8 cellular contexts compared by ENCODE assay signal in genomic region chr16:75026227-75026891, GRCh38. TPM values are rescaled to one million over a fixed set of nuclear protein-coding genes. Genes with fewer than 3 reads are reported as not detected.
A peak's percentile ranks its signal among the peaks of the same experiment; 100 is the strongest.
DNase-seq lines count a peak whose midpoint lies in the region; ATAC-seq, FAIRE-seq and TF ChIP-seq lines count a peak whose summit lies in the region.
"Not testable (repeated sequence)": the region's sequence is repeated elsewhere in the genome, so short reads cannot be mapped to it uniquely, and the experiment has no call there.

No MANE protein-coding gene starts in this region.

- H3K27ac ChIP-seq in astrocyte (ENCODE audit: low read depth, low read length) (peak overlapping the region; percentile 45), endothelial cell of umbilical vein (ENCODE audit: insufficient read depth, low read depth, low read length) (peak overlapping the region; percentile 68), heart left ventricle (peak overlapping the region in 11 of 12 donors; percentile 24 to 80 (median 59)), lung (ENCODE audit: low read depth in 1 of 2, low read length in 1 of 2) (peak overlapping the region; percentile 14 to 29), urinary bladder (ENCODE audit: low read depth) (peak overlapping the region; percentile 71)

- H3K27ac Mint-ChIP-seq in astrocyte (ENCODE audit: unreplicated experiment), result not testable (repeated sequence)

- intact Hi-C loops in endothelial cell of umbilical vein (cut with micrococcal nuclease), result loop anchor here (2.0 kb wide), 1 partner anchor 14 kb away; no protein-coding TSS in a partner anchor
- intact Hi-C loops in heart left ventricle (cut with DNase I); sciatic nerve (cut with DNase I): not testable (repeated sequence)

- not testable (repeated sequence) for H3K36me3 Mint-ChIP-seq in astrocyte (ENCODE audit: low read depth, unreplicated experiment)

- H3K27me3 ChIP-seq in astrocyte (ENCODE audit: insufficient read depth, low read length); endothelial cell of umbilical vein (ENCODE audit: control insufficient read depth in 2 of 2, insufficient read depth in 2 of 2, low read length in 2 of 2); heart left ventricle; lung (ENCODE audit: control insufficient read depth, insufficient read depth): not testable (repeated sequence)

- not testable (repeated sequence) for TF ChIP-seq POLR2A in endothelial cell of umbilical vein (IDR thresholded peaks at IDR 0.05; ENCODE audit: low read depth, low read length); heart left ventricle (IDR thresholded peaks at IDR 0.05)

- DNase-seq in DMS 273 (lab: John Stamatoyannopoulos, UW; ENCODE audit: unreplicated experiment) (peak; percentile 18), LHCN-M2 (ENCODE audit: low read depth) (peak; percentile 53), astrocyte (ENCODE audit: low read depth) (peak; percentile 88), endothelial cell of umbilical vein (ENCODE audit: low read depth, low spot score) (peak; percentile 97)
- not testable (repeated sequence) for DNase-seq in heart left ventricle; lung (ENCODE audit: low spot score); sciatic nerve (ENCODE audit: low spot score)

- WGBS in heart left ventricle, 4 donors, result 62 to 68% (median 66%) methylated on average over 10 of the region's 10 CpGs
- WGBS in lung, 2 donors, result 70 to 76% methylated on average over 10 of the region's 10 CpGs
- 55% methylated on average over 10 of the region's 10 CpGs for WGBS in urinary bladder

- POLR2A ChIA-PET in endothelial cell of umbilical vein (lab: Charles Lee), result not testable (repeated sequence)

- ATAC-seq in heart left ventricle, result peak; percentile 60 to 90 (median 88)
- peak; percentile 27 for ATAC-seq in lung (ENCODE audit: insufficient read depth, low FRiP score)
- ATAC-seq in sciatic nerve, result peak; percentile 97

- TF ChIP-seq CTCF in astrocyte (IDR thresholded peaks at IDR 0.05; ENCODE audit: insufficient read depth, low read depth, low read length); endothelial cell of umbilical vein (IDR thresholded peaks at IDR 0.05; ENCODE audit: extremely low read depth in 1 of 2, insufficient read depth in 1 of 2, low read depth in 1 of 2, low read length in 2 of 2); heart left ventricle (IDR thresholded peaks at IDR 0.05); lung (IDR thresholded peaks at IDR 0.05; ENCODE audit: control extremely low read depth, extremely low read depth): not testable (repeated sequence)

- H3K9ac ChIP-seq in astrocyte (ENCODE audit: low read length); endothelial cell of umbilical vein (replicated peaks; ENCODE audit: extremely low read depth, insufficient read depth, low read length): not testable (repeated sequence)

- peaks cover 31% of the 10 kb centered on the region for H4K20me1 ChIP-seq in astrocyte (ENCODE audit: insufficient read depth, low read length)
- H4K20me1 ChIP-seq in endothelial cell of umbilical vein (replicated peaks; ENCODE audit: control insufficient read depth, extremely low read depth, insufficient read depth, low read length), result not testable (repeated sequence)

- not testable (repeated sequence) for H3K9me3 ChIP-seq in astrocyte (ENCODE audit: insufficient read depth, low read depth, low read length); endothelial cell of umbilical vein (replicated peaks; ENCODE audit: control insufficient read depth, insufficient read depth, low read length); lung (ENCODE audit: control insufficient read depth in 2 of 2, insufficient read depth in 1 of 2, low read length in 1 of 2)
- H3K9me3 ChIP-seq in heart left ventricle, result peaks cover 0 to 11% (median 3%) of the 10 kb centered on the region in 12 donors

- not testable (repeated sequence) for H3K4me3 Mint-ChIP-seq in astrocyte (ENCODE audit: unreplicated experiment)

- H3K9me1 ChIP-seq in endothelial cell of umbilical vein (replicated peaks; ENCODE audit: control insufficient read depth, extremely low read depth, insufficient read depth, low read length), result not testable (repeated sequence)

- CTCF ChIA-PET in endothelial cell of umbilical vein (lab: Charles Lee), result interaction anchor here (0.9 to 1.9 kb wide), 7 partner anchors 14 to 85 kb away, joined by 3 to 9 read pairs (median 4); partner anchors contain the start of gene ZNRF1

- not testable (repeated sequence) for H3K4me2 ChIP-seq in astrocyte (ENCODE audit: low read length)
- peak overlapping the region; percentile 10 for H3K4me2 ChIP-seq in endothelial cell of umbilical vein (ENCODE audit: insufficient read depth, low read length)

- not testable (repeated sequence) for H2AFZ ChIP-seq in astrocyte (ENCODE audit: low read depth, low read length); endothelial cell of umbilical vein (ENCODE audit: low read depth, low read length)

- H3K4me1 ChIP-seq in astrocyte (ENCODE audit: insufficient read depth, low read length) (peaks cover 19% of the 10 kb centered on the region), endothelial cell of umbilical vein (ENCODE audit: control insufficient read depth, extremely low read depth, insufficient read depth, low read length) (peaks cover 33% of the 10 kb centered on the region), heart left ventricle (peaks cover 3 to 45% (median 22%) of the 10 kb centered on the region in 12 donors), lung (ENCODE audit: control insufficient read depth in 2 of 2, insufficient read depth in 2 of 2, low read length in 2 of 2) (peaks cover 4 to 21% of the 10 kb centered on the region in 2 donors)
- not testable (repeated sequence) for H3K4me1 ChIP-seq in urinary bladder (ENCODE audit: insufficient read depth)

- not testable (repeated sequence) for H3K36me3 ChIP-seq in astrocyte (ENCODE audit: insufficient read depth, low read length); endothelial cell of umbilical vein (ENCODE audit: control insufficient read depth in 2 of 2, extremely low read depth in 1 of 2, insufficient read depth in 2 of 2, low read length in 2 of 2); heart left ventricle; lung (ENCODE audit: control insufficient read depth in 2 of 2, insufficient read depth in 2 of 2, low read length in 2 of 2); urinary bladder (ENCODE audit: insufficient read depth)

- FAIRE-seq in astrocyte (lab: Jason Lieb, UNC), result not testable (repeated sequence)
- FAIRE-seq in endothelial cell of umbilical vein (lab: Jason Lieb, UNC), result peak; percentile 97

- not testable (repeated sequence) for H3K9me3 Mint-ChIP-seq in astrocyte (ENCODE audit: unreplicated experiment)

- peaks cover 76% of the 10 kb centered on the region for H3K79me2 ChIP-seq in astrocyte (ENCODE audit: insufficient read depth, low read length)
- peaks cover 38% of the 10 kb centered on the region for H3K79me2 ChIP-seq in endothelial cell of umbilical vein (ENCODE audit: control insufficient read depth, insufficient read depth, low read length)

- H3K27me3 Mint-ChIP-seq in astrocyte (ENCODE audit: low read depth, unreplicated experiment), result not testable (repeated sequence)

- H3K4me1 Mint-ChIP-seq in astrocyte (ENCODE audit: low read depth, unreplicated experiment), result peaks cover 16% of the 10 kb centered on the region

- TSS peak; percentile 16 for BruUV-seq in endothelial cell of umbilical vein (replicated peaks; lab: Mats Ljungman, UMichigan)

- H3K4me3 ChIP-seq in astrocyte (ENCODE audit: insufficient read depth, low read depth, low read length); endothelial cell of umbilical vein (replicated peaks in 1 of 3; ENCODE audit: insufficient read depth in 1 of 3, low read depth in 1 of 3, low read length in 3 of 3); heart left ventricle; lung; urinary bladder (ENCODE audit: low read depth, low read length): not testable (repeated sequence)

- dilution Hi-C loops in endothelial cell of umbilical vein (cut with MboI; ENCODE audit: extremely low pct_ligation_motif_present, low sequenced_read_pairs), result not testable (repeated sequence)

RNA-seq across cellular contexts. Expression of gene ZNRF1, which starts 27.5 kb away (rescaled TPM):
- total RNA-seq in LHCN-M2 (2014; rRNA removed) (16.8 and 17.2 TPM in 2 replicates), astrocyte (19.4 and 21.9 TPM in 2 replicates), endothelial cell of umbilical vein (33.2 and 34.9 TPM in 2 replicates), heart left ventricle (10 to 100 TPM; 20.5 to 43.3 (median 23.9) TPM), lung (10 to 100 TPM; 21.4 to 25.1 TPM), sciatic nerve (24.6 TPM), urinary bladder (13.4 TPM)
- 13.5 TPM for polyA plus RNA-seq in LHCN-M2 (2012)
- polyA plus RNA-seq in endothelial cell of umbilical vein (23.7 and 25.7 TPM in 2 replicates), heart left ventricle (10 to 100 TPM; 12.8 to 20.3 TPM), lung (10 to 100 TPM in 1 of 2 donors, 1 to 10 TPM in 1; 8.9 to 11.0 TPM), urinary bladder (22.0 TPM)
- 18.1 and 21.5 TPM in 2 replicates for polyA plus RNA-seq in endothelial cell of umbilical vein (2011; cell fraction: cytosol; rRNA removed)
- polyA plus RNA-seq in endothelial cell of umbilical vein (2011; cell fraction: nucleus; rRNA removed), result 33.2 and 38.1 TPM in 2 replicates
- polyA plus RNA-seq in endothelial cell of umbilical vein (2012), result 29.6 and 47.4 TPM in 2 replicates
- polyA minus RNA-seq in endothelial cell of umbilical vein, result 23.4 and 28.6 TPM in 2 replicates
- 16.1 TPM for polyA minus RNA-seq in endothelial cell of umbilical vein (2011; cell fraction: cytosol; rRNA and poly(A)+ RNA removed)
- 26.0 and 34.1 TPM in 2 replicates for polyA minus RNA-seq in endothelial cell of umbilical vein (2011; cell fraction: nucleus; rRNA and poly(A)+ RNA removed)

RNA-seq across cellular contexts. Expression of gene WDR59, which starts 41.4 kb away (rescaled TPM):
- total RNA-seq in LHCN-M2 (2014; rRNA removed), result 10.0 and 10.6 TPM in 2 replicates
- 13.4 TPM for polyA plus RNA-seq in LHCN-M2 (2012)
- 54.7 and 63.8 TPM in 2 replicates for total RNA-seq in astrocyte
- total RNA-seq in endothelial cell of umbilical vein, result 60.0 and 62.2 TPM in 2 replicates
- 51.1 and 51.3 TPM in 2 replicates for polyA plus RNA-seq in endothelial cell of umbilical vein
- 36.3 TPM in 2 replicates for polyA plus RNA-seq in endothelial cell of umbilical vein (2011; cell fraction: cytosol; rRNA removed)
- 161 and 194 TPM in 2 replicates for polyA plus RNA-seq in endothelial cell of umbilical vein (2011; cell fraction: nucleus; rRNA removed)
- 36.0 and 36.7 TPM in 2 replicates for polyA plus RNA-seq in endothelial cell of umbilical vein (2012)
- 74.0 and 91.3 TPM in 2 replicates for polyA minus RNA-seq in endothelial cell of umbilical vein
- 21.8 TPM for polyA minus RNA-seq in endothelial cell of umbilical vein (2011; cell fraction: cytosol; rRNA and poly(A)+ RNA removed)
- polyA minus RNA-seq in endothelial cell of umbilical vein (2011; cell fraction: nucleus; rRNA and poly(A)+ RNA removed), result 65.9 and 79.0 TPM in 2 replicates
- total RNA-seq in heart left ventricle, result 10 to 100 TPM; 22.8 to 52.2 (median 40.7) TPM
- 10 to 100 TPM; 16.0 to 17.4 TPM for polyA plus RNA-seq in heart left ventricle
- 10 to 100 TPM; 51.2 to 60.1 TPM for total RNA-seq in lung
- polyA plus RNA-seq in lung, result 10 to 100 TPM; 11.2 to 12.8 TPM
- 95.4 TPM for total RNA-seq in sciatic nerve
- total RNA-seq in urinary bladder, result 28.7 TPM
- polyA plus RNA-seq in urinary bladder, result 22.1 TPM

Comparison
In these comparisons a context has a peak if more than half of its experiments do, and no peak if none do; other contexts are left out.
1. ATAC-seq: peak in every context shown above with its lines; median percentile 97 in sciatic nerve; 88 in heart left ventricle; 27 in lung.